8 cellular contexts compared by ENCODE assay signal in the genomic region with DNA sequence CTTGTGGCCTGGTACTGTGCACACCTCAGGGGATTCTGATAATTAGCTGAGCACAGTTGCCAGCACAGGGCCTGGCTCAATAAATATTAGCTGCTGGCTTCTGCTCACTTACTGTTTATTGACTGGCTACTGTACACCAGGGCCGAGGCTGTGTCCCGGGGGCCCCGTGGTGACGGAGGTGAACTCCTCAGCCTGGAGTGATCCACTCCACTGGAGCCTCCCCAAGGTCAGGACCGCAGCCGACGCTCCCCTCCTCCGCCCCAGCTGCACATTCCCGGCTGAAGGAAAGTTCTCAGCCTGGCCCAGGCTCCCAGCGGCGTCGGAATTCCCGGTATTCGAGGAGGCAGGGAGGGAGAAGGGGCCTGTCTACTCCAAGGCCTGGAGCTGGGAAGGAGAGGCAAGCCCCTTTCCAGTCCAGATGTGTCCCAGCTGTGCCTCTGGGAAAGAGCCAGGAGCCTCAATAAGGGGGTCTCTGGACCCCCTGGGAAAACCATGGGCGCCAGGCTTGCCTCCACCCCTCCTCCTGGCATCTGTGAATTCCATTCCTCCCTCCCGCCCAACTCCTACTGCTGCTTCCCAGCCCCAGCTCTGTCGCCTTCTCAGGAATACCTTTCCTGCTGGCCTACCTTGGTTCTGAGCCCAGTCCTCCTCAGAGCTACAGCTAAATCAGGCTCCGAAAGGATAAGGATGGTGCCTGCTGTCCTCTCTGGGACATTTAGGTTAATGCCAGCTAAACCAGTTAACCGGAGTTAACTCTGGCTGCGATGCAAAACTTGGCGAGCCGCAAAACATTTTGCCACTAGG. TPM values are rescaled to one million over a fixed set of nuclear protein-coding genes. Genes with fewer than 3 reads are reported as not detected.
DNase-seq lines count a peak whose midpoint lies in the region; ATAC-seq, FAIRE-seq and TF ChIP-seq lines count a peak whose summit lies in the region.

No MANE protein-coding gene starts in this region.

- ATAC-seq in activated T-cell treated with anti-CD3 and anti-CD28 coated beads, Interleukin-2, amount 50 U/mL, for 72 hours (replicated peaks in 1 of 2): no peak

- H3K27ac ChIP-seq in ectodermal cell (ENCODE audit: insufficient read depth, low read depth, low read length, poor library complexity, severe bottlenecking): peak overlapping the region; percentile 91

- no peaks in the 10 kb centered on the region for H3K27me3 ChIP-seq in ectodermal cell (ENCODE audit: control insufficient read depth, insufficient read depth, low read length, poor library complexity, severe bottlenecking)

- H3K27ac Mint-ChIP-seq in activated T-cell treated with anti-CD3 and anti-CD28 coated beads, Interleukin-2, amount 50 U/mL, for 72 hours: peak overlapping the region; percentile 72
- H3K27ac Mint-ChIP-seq in activated CD4-positive, alpha-beta T cell treated with anti-CD3 and anti-CD28 coated beads, Interleukin-2, amount 10 ng/mL, durations not matched to agents 7 days and 5 days: no peak overlapping the region

- CTCF ChIA-PET in activated CD4-positive, alpha-beta T cell treated with anti-CD3 and anti-CD28 coated beads, Interleukin-2, amount 10 ng/mL, durations not matched to agents 7 days and 5 days (lab: Charles Lee): interaction anchor here (1.2 to 2.4 kb wide), 3 partner anchors 10 to 30 kb away, joined by 5 to 16 read pairs (median 7); a partner anchor contains a TSS

- DNase-seq in activated T-cell treated with anti-CD3 and anti-CD28 coated beads, Interleukin-2, amount 50 U/mL, for 72 hours: no peak
- no peak for DNase-seq in activated T-cell treated with anti-CD3 and anti-CD28 coated beads, Interleukin-2, amount 50 U/mL, for 1 hour
- peak; percentile 51 to 92 for DNase-seq in lung microvascular endothelial cell (ENCODE audit: low read depth in 2 of 2)
- DNase-seq in urothelium cell line (ENCODE audit: low spot score): peak; percentile 61
- no peak for DNase-seq in middle frontal gyrus (ENCODE audit: extremely low spot score, low spot score)
- DNase-seq in activated CD4-positive, alpha-beta T cell treated with anti-CD3 and anti-CD28 coated beads, Interleukin-2, amount 10 ng/mL, durations not matched to agents 7 days and 5 days: no peak
- DNase-seq in GM12892 (ENCODE audit: insufficient read length): no peak

- 20 to 22% methylated on average over 22 of the region's 22 CpGs for WGBS in ectodermal cell, 2 experiments

- POLR2A ChIA-PET in activated CD4-positive, alpha-beta T cell treated with anti-CD3 and anti-CD28 coated beads, Interleukin-2, amount 10 ng/mL, durations not matched to agents 7 days and 5 days (lab: Charles Lee): interaction anchor here (0.6 to 0.9 kb wide), 3 partner anchors 7 to 41 kb away, joined by 3 to 5 read pairs (median 3); a partner anchor contains a TSS

- FAIRE-seq in urothelium cell line (lab: Jason Lieb, UNC): no peak
- FAIRE-seq in GM12892 (lab: Jason Lieb, UNC): no peak

- peaks cover 29% of the 10 kb centered on the region for H3K4me1 Mint-ChIP-seq in activated T-cell treated with anti-CD3 and anti-CD28 coated beads, Interleukin-2, amount 50 U/mL, for 72 hours (ENCODE audit: low read depth)
- H3K4me1 Mint-ChIP-seq in activated CD4-positive, alpha-beta T cell treated with anti-CD3 and anti-CD28 coated beads, Interleukin-2, amount 10 ng/mL, durations not matched to agents 7 days and 5 days: peaks cover 23% of the 10 kb centered on the region

- no peak for TF ChIP-seq POLR2A in GM12892 (IDR thresholded peaks at IDR 0.05; ENCODE audit: low read depth, low read length)

- H3K36me3 ChIP-seq in ectodermal cell (ENCODE audit: control insufficient read depth, insufficient read depth, low read length): peaks cover 20% of the 10 kb centered on the region

- H3K4me3 ChIP-seq in ectodermal cell (ENCODE audit: insufficient read depth, low read depth, low read length): peak overlapping the region; percentile 14

- H3K9me3 ChIP-seq in ectodermal cell (ENCODE audit: control insufficient read depth, low read length): no peaks in the 10 kb centered on the region

- peaks cover 8 to 12% of the 10 kb centered on the region in 2 donors for H3K36me3 Mint-ChIP-seq in activated T-cell treated with anti-CD3 and anti-CD28 coated beads, Interleukin-2, amount 50 U/mL, for 72 hours (ENCODE audit: insufficient read depth in 2 of 2)
- H3K36me3 Mint-ChIP-seq in activated CD4-positive, alpha-beta T cell treated with anti-CD3 and anti-CD28 coated beads, Interleukin-2, amount 10 ng/mL, durations not matched to agents 7 days and 5 days (ENCODE audit: low read depth): peaks cover 21% of the 10 kb centered on the region

- H3K4me3 Mint-ChIP-seq in activated T-cell treated with anti-CD3 and anti-CD28 coated beads, Interleukin-2, amount 50 U/mL, for 72 hours: no peak overlapping the region
- no peak overlapping the region for H3K4me3 Mint-ChIP-seq in activated CD4-positive, alpha-beta T cell treated with anti-CD3 and anti-CD28 coated beads, Interleukin-2, amount 10 ng/mL, durations not matched to agents 7 days and 5 days

- peaks cover 15% of the 10 kb centered on the region for H3K4me1 ChIP-seq in ectodermal cell (ENCODE audit: control insufficient read depth, insufficient read depth, low read length)

- no peaks in the 10 kb centered on the region for H3K9me3 Mint-ChIP-seq in activated T-cell treated with anti-CD3 and anti-CD28 coated beads, Interleukin-2, amount 50 U/mL, for 72 hours
- H3K9me3 Mint-ChIP-seq in activated CD4-positive, alpha-beta T cell treated with anti-CD3 and anti-CD28 coated beads, Interleukin-2, amount 10 ng/mL, durations not matched to agents 7 days and 5 days: no peaks in the 10 kb centered on the region

- no peaks in the 10 kb centered on the region for H3K27me3 Mint-ChIP-seq in activated T-cell treated with anti-CD3 and anti-CD28 coated beads, Interleukin-2, amount 50 U/mL, for 72 hours (ENCODE audit: low read depth)
- no peaks in the 10 kb centered on the region for H3K27me3 Mint-ChIP-seq in activated CD4-positive, alpha-beta T cell treated with anti-CD3 and anti-CD28 coated beads, Interleukin-2, amount 10 ng/mL, durations not matched to agents 7 days and 5 days

RNA-seq across cellular contexts. Expression of a gene that starts 7.2 kb away (rescaled TPM):
- 1,000 to 10,000 TPM; 3,177 to 3,644 TPM for total RNA-seq in activated T-cell treated with anti-CD3 and anti-CD28 coated beads, Interleukin-2, amount 50 U/mL, for 72 hours
- 1,697 TPM for polyA plus RNA-seq in ectodermal cell (2013, experiment 1 of 4)
- polyA plus RNA-seq in ectodermal cell (2013, experiment 2 of 4): 1,868 TPM
- polyA plus RNA-seq in ectodermal cell (2013, experiment 3 of 4): 2,395 TPM
- polyA plus RNA-seq in ectodermal cell (2013, experiment 4 of 4): 2,708 TPM
- total RNA-seq in lung microvascular endothelial cell: 200 and 211 TPM in 2 replicates
- 1,000 to 10,000 TPM; 2,465 to 3,009 TPM for total RNA-seq in activated CD4-positive, alpha-beta T cell treated with anti-CD3 and anti-CD28 coated beads, Interleukin-2, amount 10 ng/mL, durations not matched to agents 7 days and 5 days
- polyA plus RNA-seq in GM12892 (2012; ENCODE audit: missing spikeins): 4,399 TPM

RNA-seq across cellular contexts. Expression of a gene that starts 16.0 kb away (rescaled TPM):
- 10 to 100 TPM; 86.5 to 92.1 TPM for total RNA-seq in activated T-cell treated with anti-CD3 and anti-CD28 coated beads, Interleukin-2, amount 50 U/mL, for 72 hours
- 87.4 TPM for polyA plus RNA-seq in ectodermal cell (2013, experiment 1 of 4)
- 90.8 TPM for polyA plus RNA-seq in ectodermal cell (2013, experiment 2 of 4)
- 60.9 TPM for polyA plus RNA-seq in ectodermal cell (2013, experiment 3 of 4)
- 71.0 TPM for polyA plus RNA-seq in ectodermal cell (2013, experiment 4 of 4)
- 10.1 and 10.5 TPM in 2 replicates for total RNA-seq in lung microvascular endothelial cell
- 10 to 100 TPM; 74.4 to 77.9 TPM for total RNA-seq in activated CD4-positive, alpha-beta T cell treated with anti-CD3 and anti-CD28 coated beads, Interleukin-2, amount 10 ng/mL, durations not matched to agents 7 days and 5 days
- polyA plus RNA-seq in GM12892 (2012; ENCODE audit: missing spikeins): 14.7 TPM

RNA-seq across cellular contexts. Expression of a gene that starts 16.9 kb away (rescaled TPM):
- total RNA-seq in activated T-cell treated with anti-CD3 and anti-CD28 coated beads, Interleukin-2, amount 50 U/mL, for 72 hours: 100 to 1,000 TPM; 192 to 201 TPM
- polyA plus RNA-seq in ectodermal cell (2013, experiment 1 of 4): 129 TPM
- polyA plus RNA-seq in ectodermal cell (2013, experiment 2 of 4): 132 TPM
- polyA plus RNA-seq in ectodermal cell (2013, experiment 3 of 4): 87.3 TPM
- polyA plus RNA-seq in ectodermal cell (2013, experiment 4 of 4): 112 TPM
- total RNA-seq in lung microvascular endothelial cell: 26.6 and 39.3 TPM in 2 replicates
- 100 to 1,000 TPM; 144 to 150 TPM for total RNA-seq in activated CD4-positive, alpha-beta T cell treated with anti-CD3 and anti-CD28 coated beads, Interleukin-2, amount 10 ng/mL, durations not matched to agents 7 days and 5 days
- 72.1 TPM for polyA plus RNA-seq in GM12892 (2012; ENCODE audit: missing spikeins)

RNA-seq across cellular contexts. Expression of a gene that starts 21.9 kb away (rescaled TPM):
- 100 to 1,000 TPM in 1 of 2 donors, 10 to 100 TPM in 1; 81.4 to 108 TPM for total RNA-seq in activated T-cell treated with anti-CD3 and anti-CD28 coated beads, Interleukin-2, amount 50 U/mL, for 72 hours
- 9.8 TPM for polyA plus RNA-seq in ectodermal cell (2013, experiment 1 of 4)
- 7.4 TPM for polyA plus RNA-seq in ectodermal cell (2013, experiment 2 of 4)
- 4.7 TPM for polyA plus RNA-seq in ectodermal cell (2013, experiment 3 of 4)
- 5.8 TPM for polyA plus RNA-seq in ectodermal cell (2013, experiment 4 of 4)
- 0.44 and 4.0 TPM in 2 replicates for total RNA-seq in lung microvascular endothelial cell
- 10 to 100 TPM; 92.5 to 93.4 TPM for total RNA-seq in activated CD4-positive, alpha-beta T cell treated with anti-CD3 and anti-CD28 coated beads, Interleukin-2, amount 10 ng/mL, durations not matched to agents 7 days and 5 days
- polyA plus RNA-seq in GM12892 (2012; ENCODE audit: missing spikeins): 29.0 TPM

RNA-seq across cellular contexts. Expression of a gene that starts 37.3 kb away (rescaled TPM):
- 10 to 100 TPM; 26.4 to 34.3 TPM for total RNA-seq in activated T-cell treated with anti-CD3 and anti-CD28 coated beads, Interleukin-2, amount 50 U/mL, for 72 hours
- polyA plus RNA-seq in ectodermal cell (2013, experiment 1 of 4): 34.2 TPM
- polyA plus RNA-seq in ectodermal cell (2013, experiment 2 of 4): 36.8 TPM
- 27.1 TPM for polyA plus RNA-seq in ectodermal cell (2013, experiment 3 of 4)
- polyA plus RNA-seq in ectodermal cell (2013, experiment 4 of 4): 29.6 TPM
- total RNA-seq in lung microvascular endothelial cell: 11.1 and 13.5 TPM in 2 replicates
- 10 to 100 TPM; 34.9 to 40.1 TPM for total RNA-seq in activated CD4-positive, alpha-beta T cell treated with anti-CD3 and anti-CD28 coated beads, Interleukin-2, amount 10 ng/mL, durations not matched to agents 7 days and 5 days
- polyA plus RNA-seq in GM12892 (2012; ENCODE audit: missing spikeins): 9.6 TPM

Comparison
In these comparisons a context has a peak if more than half of its experiments do, and no peak if none do; other contexts are left out.
1. DNase-seq: peak in lung microvascular endothelial cell (2 of 2) and urothelium cell line (single experiment); none in activated T-cell treated with anti-CD3 and anti-CD28 coated beads, Interleukin-2, amount 50 U/mL, for 72 hours (0 of 2), activated T-cell treated with anti-CD3 and anti-CD28 coated beads, Interleukin-2, amount 50 U/mL, for 1 hour (single experiment), middle frontal gyrus (single experiment), activated CD4-positive, alpha-beta T cell treated with anti-CD3 and anti-CD28 coated beads, Interleukin-2, amount 10 ng/mL, durations not matched to agents 7 days and 5 days (single experiment) and GM12892 (single experiment).
2. RNA of a gene that starts 7.2 kb away (total RNA-seq): 3,177 to 3,644 TPM in activated T-cell treated with anti-CD3 and anti-CD28 coated beads, Interleukin-2, amount 50 U/mL, for 72 hours and 2,465 to 3,009 TPM in activated CD4-positive, alpha-beta T cell treated with anti-CD3 and anti-CD28 coated beads, Interleukin-2, amount 10 ng/mL, durations not matched to agents 7 days and 5 days; 200 to 211 TPM in lung microvascular endothelial cell; every median in the first group is over 10 times any median in the second.